ENCODE assay signal across 17 cellular contexts in genomic region chr2:149185942-149186490, GRCh38.
A peak's percentile ranks its signal among the peaks of the same experiment; 100 is the strongest.
DNase-seq lines count a peak whose midpoint lies in the region; ATAC-seq and TF ChIP-seq lines count a peak whose summit lies in the region.
"Had no signal": no experiment of that assay in that cellular context is flagged by ENCODE, and none has a peak within 500 bp of the region (broad histone marks: within the 10 kb centered on the region; RNA-seq: fewer than 3 reads in every experiment).

No MANE protein-coding gene starts in this region.

- no TSS peak for BruUV-seq in A673 (replicated peaks; lab: Mats Ljungman, UMichigan)

- intact Hi-C loops in A673 (cut with micrococcal nuclease; ENCODE audit: unreplicated experiment): no loop called here

- no peaks in the 10 kb centered on the region for H3K36me3 ChIP-seq in A673 (ENCODE audit: insufficient read depth, low read length, poor library complexity, severe bottlenecking)
- H3K36me3 ChIP-seq: BLaER1 treated with 17β-estradiol and CSF1 and Interleukin-3, amounts not matched to agents 10 nM and 100 nM; HAP-1 had no signal

- no peaks in the 10 kb centered on the region for H3K9me3 ChIP-seq in A673 (ENCODE audit: low read depth, low read length, poor library complexity, severe bottlenecking)
- H3K9me3 ChIP-seq: BLaER1 treated with 17β-estradiol and CSF1 and Interleukin-3, amounts not matched to agents 10 nM and 100 nM; HAP-1 had no signal

- no peaks in the 10 kb centered on the region for H3K27me3 ChIP-seq in A673 (replicated peaks; ENCODE audit: insufficient read depth, low read depth, low read length, poor library complexity)
- H3K27me3 ChIP-seq: BLaER1 treated with 17β-estradiol and CSF1 and Interleukin-3, amounts not matched to agents 10 nM and 100 nM had no signal

- TF ChIP-seq CTCF in A673 (conservative IDR thresholded peaks at IDR 0.05; ENCODE audit: low read depth, low read length): no peak
- no peak for TF ChIP-seq CTCF in astrocyte of the spinal cord (IDR thresholded peaks at IDR 0.05; ENCODE audit: low read depth, low read length)

- peak overlapping the region; percentile 66 for H3K27ac ChIP-seq in A673 (ENCODE audit: low read depth, low read length, poor library complexity, severe bottlenecking)
- H3K27ac ChIP-seq: 22Rv1; BLaER1 treated with 17β-estradiol and CSF1 and Interleukin-3, amounts not matched to agents 10 nM and 100 nM had no signal

- POLR2A ChIA-PET in A673 (lab: Charles Lee; ENCODE audit: low non-redundant PET): no interaction called here

- DNase-seq in A673 (ENCODE audit: low spot score): no peak
- peak; percentile 38 for DNase-seq in M059J (ENCODE audit: low read depth)
- peak; percentile 22 for DNase-seq in astrocyte of the spinal cord (ENCODE audit: low read depth, low spot score)
- DNase-seq in myocyte (ENCODE audit: low read depth): peak; percentile 39
- no peak for DNase-seq in 8988T
- DNase-seq in midbrain (lab: John Stamatoyannopoulos, UW): no peak
- no peak for DNase-seq in pons (ENCODE audit: low spot score)
- DNase-seq: Calu3; CD8-positive, alpha-beta T cell; DMS79 treated with DMSO at 0.1 percent for 48 hours; GF-D8; IMR-90 had no signal

- H3K4me3 ChIP-seq in A673 (ENCODE audit: low read depth, low read length, poor library complexity, severe bottlenecking) (no peak overlapping the region), astrocyte of the spinal cord (ENCODE audit: low read depth, low read length) (no peak overlapping the region)
- H3K4me3 ChIP-seq: BLaER1 treated with 17β-estradiol and CSF1 and Interleukin-3, amounts not matched to agents 10 nM and 100 nM; HAP-1; K562 had no signal

- H3K4me1 ChIP-seq in A673 (ENCODE audit: insufficient read depth, low read length, poor library complexity, severe bottlenecking): peaks cover 51% of the 10 kb centered on the region
- H3K4me1 ChIP-seq: BLaER1 treated with 17β-estradiol and CSF1 and Interleukin-3, amounts not matched to agents 10 nM and 100 nM had no signal

- in situ Hi-C loops in astrocyte of the spinal cord (cut with HindIII; ENCODE audit: low sequenced_read_pairs): no loop called here

- CTCF ChIA-PET in A673 (lab: Charles Lee): interaction anchor here (0.6 kb wide), 1 partner anchor 395 kb away, joined by 4 read pairs; no protein-coding TSS in a partner anchor

- no peak for ATAC-seq in GM21390 (IDR thresholded peaks at IDR 0.05; ENCODE audit: unreplicated experiment)
- ATAC-seq: CD8-positive, alpha-beta T cell; K562 had no signal

Comparison
In these comparisons a context has a peak if more than half of its experiments do, and no peak if none do; other contexts are left out.
1. DNase-seq: peak in M059J (single experiment), astrocyte of the spinal cord (single experiment) and myocyte (single experiment); none in A673 (single experiment), 8988T (single experiment), midbrain (single experiment) and pons (single experiment).